In the genomic region with DNA sequence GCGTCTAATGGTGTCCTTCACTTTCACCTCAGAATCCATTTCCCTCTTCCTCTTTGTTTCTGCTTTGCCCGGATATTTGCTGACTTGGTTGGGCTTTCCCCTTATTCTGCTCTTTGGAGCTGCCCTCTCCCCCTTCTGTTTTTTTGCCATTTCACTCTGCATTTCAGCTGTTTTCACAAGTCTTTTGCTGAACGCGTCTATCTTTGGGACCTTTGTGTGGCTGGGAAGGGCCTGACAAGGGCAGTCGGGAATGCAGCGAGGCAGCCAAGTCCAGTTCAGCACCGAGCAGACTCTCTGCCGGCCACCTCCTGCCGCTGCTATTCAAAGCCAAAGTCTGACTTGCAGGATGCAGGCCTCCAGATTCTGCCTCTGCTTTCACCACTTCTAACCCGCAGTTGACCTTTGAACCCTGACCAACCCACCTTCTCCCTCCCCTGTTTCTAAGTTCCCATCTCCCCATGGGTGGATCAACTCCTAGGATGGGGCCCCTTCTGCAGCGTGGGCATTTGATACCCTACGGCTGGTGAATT, we compare ENCODE assay signal across 9 cellular contexts. TPM values are rescaled to one million over a fixed set of nuclear protein-coding genes. Genes with fewer than 3 reads are reported as not detected.
DNase-seq lines count a peak whose midpoint lies in the region; ATAC-seq lines count a peak whose summit lies in the region.
"Had no signal": no experiment of that assay in that cellular context is flagged by ENCODE, and none has a peak within 500 bp of the region (broad histone marks: within the 10 kb centered on the region; RNA-seq: fewer than 3 reads in every experiment).

No MANE protein-coding gene starts in this region.

- H3K27me3 Mint-ChIP-seq in activated naive CD4-positive, alpha-beta T cell treated with anti-CD3 and anti-CD28 coated beads, Interleukin-2, amount 10 ng/mL, durations not matched to agents 7 days and 5 days = peaks cover 10% of the 10 kb centered on the region
- H3K27me3 Mint-ChIP-seq: activated T-helper 17 cell treated with anti-CD3 and anti-CD28 coated beads, Interleukin-2, amount 50 U/mL, for 72 hours had no signal

- no peaks in the 10 kb centered on the region for H3K9me3 Mint-ChIP-seq in activated naive CD4-positive, alpha-beta T cell treated with anti-CD3 and anti-CD28 coated beads, Interleukin-2, amount 10 ng/mL, durations not matched to agents 7 days and 5 days
- H3K9me3 Mint-ChIP-seq: activated T-helper 17 cell treated with anti-CD3 and anti-CD28 coated beads, Interleukin-2, amount 50 U/mL, for 72 hours had no signal

- CTCF ChIA-PET in activated naive CD4-positive, alpha-beta T cell treated with anti-CD3 and anti-CD28 coated beads, Interleukin-2, amount 10 ng/mL, durations not matched to agents 7 days and 5 days (lab: Charles Lee) = no interaction called here

- H3K4me3 Mint-ChIP-seq in activated naive CD4-positive, alpha-beta T cell treated with anti-CD3 and anti-CD28 coated beads, Interleukin-2, amount 10 ng/mL, durations not matched to agents 7 days and 5 days = no peak overlapping the region
- H3K4me3 Mint-ChIP-seq: activated T-helper 17 cell treated with anti-CD3 and anti-CD28 coated beads, Interleukin-2, amount 50 U/mL, for 72 hours had no signal

- ATAC-seq in HG03460 (IDR thresholded peaks at IDR 0.05; ENCODE audit: unreplicated experiment) = no peak
- ATAC-seq: activated T-helper 17 cell treated with anti-CD3 and anti-CD28 coated beads, Interleukin-2, amount 50 U/mL, for 72 hours had no signal

- H3K4me1 Mint-ChIP-seq in activated naive CD4-positive, alpha-beta T cell treated with anti-CD3 and anti-CD28 coated beads, Interleukin-2, amount 10 ng/mL, durations not matched to agents 7 days and 5 days = no peaks in the 10 kb centered on the region
- H3K4me1 Mint-ChIP-seq: activated T-helper 17 cell treated with anti-CD3 and anti-CD28 coated beads, Interleukin-2, amount 50 U/mL, for 72 hours had no signal

- no peak overlapping the region for H3K27ac Mint-ChIP-seq in activated naive CD4-positive, alpha-beta T cell treated with anti-CD3 and anti-CD28 coated beads, Interleukin-2, amount 10 ng/mL, durations not matched to agents 7 days and 5 days
- H3K27ac Mint-ChIP-seq: activated T-helper 17 cell treated with anti-CD3 and anti-CD28 coated beads, Interleukin-2, amount 50 U/mL, for 72 hours had no signal

- DNase-seq in GM04504 (ENCODE audit: low read depth) (peak; percentile 16), cerebellum (ENCODE audit: low spot score) (peak; percentile 74), iPS-NIHi7 (ENCODE audit: extremely low spot score) (peak; percentile 39), renal cortical epithelial cell (ENCODE audit: low read depth) (peak; percentile 3), AML-193 (lab: John Stamatoyannopoulos, UW) (no peak), NCI-H1048 (lab: John Stamatoyannopoulos, UW) (no peak)
- no peak for DNase-seq in activated naive CD4-positive, alpha-beta T cell treated with anti-CD3 and anti-CD28 coated beads, Interleukin-2, amount 10 ng/mL, durations not matched to agents 7 days and 5 days

- H3K36me3 Mint-ChIP-seq in activated naive CD4-positive, alpha-beta T cell treated with anti-CD3 and anti-CD28 coated beads, Interleukin-2, amount 10 ng/mL, durations not matched to agents 7 days and 5 days = no peaks in the 10 kb centered on the region

RNA-seq across cellular contexts. Expression of gene FEZ1, which starts 38.2 kb away (rescaled TPM):
- total RNA-seq in cerebellum (131 TPM), renal cortical epithelial cell (18.8 and 22.5 TPM in 2 replicates)

Comparison
In these comparisons a context has a peak if more than half of its experiments do, and no peak if none do; other contexts are left out.
1. DNase-seq: peak in GM04504 (single experiment), cerebellum (single experiment), iPS-NIHi7 (single experiment) and renal cortical epithelial cell (single experiment); none in activated naive CD4-positive, alpha-beta T cell treated with anti-CD3 and anti-CD28 coated beads, Interleukin-2, amount 10 ng/mL, durations not matched to agents 7 days and 5 days (single experiment), AML-193 (0 of 2) and NCI-H1048 (single experiment).